9 cellular contexts compared by ENCODE assay signal in the genomic region with DNA sequence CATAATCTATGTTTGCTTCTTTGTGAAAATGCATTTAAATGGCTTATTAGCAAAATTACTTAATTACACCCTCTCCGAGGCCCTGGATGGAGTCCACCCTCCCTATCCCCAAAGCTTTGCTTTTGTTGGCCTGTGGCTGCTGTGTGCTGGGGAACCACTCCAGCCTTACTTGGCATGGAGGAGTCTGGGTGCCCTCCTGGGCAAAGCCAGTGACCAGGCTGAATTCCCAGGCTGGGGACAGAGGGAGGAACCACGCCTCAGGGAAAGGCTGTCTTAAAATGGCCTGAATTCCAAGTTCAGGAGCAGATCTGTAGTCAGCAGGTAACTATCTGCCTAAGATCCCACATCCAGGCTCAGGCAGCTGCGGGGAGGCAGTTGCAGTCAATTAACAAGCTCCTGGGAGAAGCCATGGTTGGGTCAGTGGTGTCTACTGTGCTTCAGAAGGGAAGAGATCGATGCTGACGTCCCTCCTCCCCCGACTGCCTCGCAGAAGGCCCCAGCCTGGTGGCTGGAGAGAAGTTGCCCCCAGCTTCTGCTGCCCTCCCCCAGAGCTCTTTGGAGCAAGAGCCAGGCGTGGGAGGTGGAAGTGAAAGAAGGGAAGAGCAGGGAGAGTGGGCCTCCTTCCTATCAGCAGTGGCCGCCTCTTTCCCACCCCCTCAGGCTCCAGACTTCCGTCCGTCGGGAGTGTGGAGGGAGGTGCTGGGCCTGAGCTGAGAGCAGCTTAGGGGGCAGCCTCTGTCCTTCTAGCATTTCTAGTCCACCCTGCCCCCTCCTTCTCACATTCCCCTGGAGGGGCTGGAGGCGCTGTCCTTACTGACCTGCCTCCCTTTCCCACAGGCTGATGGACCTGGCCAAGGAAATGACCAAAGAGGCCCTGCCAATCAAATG. TPM values are rescaled to one million over a fixed set of nuclear protein-coding genes. Genes with fewer than 3 reads are reported as not detected.
DNase-seq lines count a peak whose midpoint lies in the region; ATAC-seq and TF ChIP-seq lines count a peak whose summit lies in the region.
"Had no signal": no experiment of that assay in that cellular context is flagged by ENCODE, and none has a peak within 500 bp of the region (broad histone marks: within the 10 kb centered on the region; RNA-seq: fewer than 3 reads in every experiment).

No MANE protein-coding gene starts in this region.

- TF ChIP-seq POLR2A in thyroid gland (IDR thresholded peaks at IDR 0.05): no peak

- TF ChIP-seq CTCF in lung (IDR thresholded peaks at IDR 0.05; ENCODE audit: control extremely low read depth, extremely low read depth) (no peak), thyroid gland (IDR thresholded peaks at IDR 0.05) (no peak), PC-3 (conservative IDR thresholded peaks at IDR 0.05; ENCODE audit: low read depth, low read length) (no peak)

- H3K4me3 ChIP-seq in ectodermal cell (ENCODE audit: insufficient read depth, low read depth, low read length): no peak overlapping the region
- no peak overlapping the region for H3K4me3 ChIP-seq in lung
- no peak overlapping the region for H3K4me3 ChIP-seq in thyroid gland (replicated peaks in 1 of 3)
- H3K4me3 ChIP-seq in PC-3 (ENCODE audit: low read length): no peak overlapping the region

- H3K9me3 ChIP-seq in ectodermal cell (ENCODE audit: control insufficient read depth, low read length): no peaks in the 10 kb centered on the region
- no peaks in the 10 kb centered on the region for H3K9me3 ChIP-seq in lung (ENCODE audit: control insufficient read depth in 2 of 2, insufficient read depth in 1 of 2, low read length in 1 of 2)
- H3K9me3 ChIP-seq in thyroid gland: no peaks in the 10 kb centered on the region
- H3K9me3 ChIP-seq in PC-3 (ENCODE audit: low read length): no peaks in the 10 kb centered on the region

- no peaks in the 10 kb centered on the region for H3F3A ChIP-seq in PC-3 (ENCODE audit: low read length, unreplicated experiment)

- H3K27me3 ChIP-seq in ectodermal cell (ENCODE audit: control insufficient read depth, insufficient read depth, low read length, poor library complexity, severe bottlenecking): no peaks in the 10 kb centered on the region
- no peaks in the 10 kb centered on the region for H3K27me3 ChIP-seq in lung (ENCODE audit: control insufficient read depth, insufficient read depth)
- H3K27me3 ChIP-seq in thyroid gland: no peaks in the 10 kb centered on the region
- H3K27me3 ChIP-seq in PC-3 (ENCODE audit: low read length): peaks cover 5% of the 10 kb centered on the region; the same call in 1 of the 2 replicates

- H3K27ac ChIP-seq in ectodermal cell (ENCODE audit: insufficient read depth, low read depth, low read length, poor library complexity, severe bottlenecking): peak overlapping the region; percentile 36
- H3K27ac ChIP-seq in lung (ENCODE audit: low read depth in 1 of 2, low read length in 1 of 2): peak overlapping the region; percentile 55 to 89
- H3K27ac ChIP-seq in thyroid gland: peak overlapping the region; percentile 4 to 67 (median 66)
- H3K27ac ChIP-seq in PC-3 (ENCODE audit: low read length): no peak overlapping the region

- intact Hi-C loops in thyroid gland (cut with DNase I): no loop called here
- intact Hi-C loops in PC-3 (cut with micrococcal nuclease): no loop called here

- CTCF ChIA-PET in PC-3 (lab: Charles Lee): no interaction called here

- no peak overlapping the region for H3K4me2 ChIP-seq in PC-3 (ENCODE audit: low read length)

- H2AFZ ChIP-seq in PC-3 (ENCODE audit: low read length): no peak overlapping the region

- no peaks in the 10 kb centered on the region for H3K9me2 ChIP-seq in PC-3 (replicated peaks; ENCODE audit: low read length)

- H4K20me1 ChIP-seq in PC-3 (ENCODE audit: low read length): no peaks in the 10 kb centered on the region

- H3K36me3 ChIP-seq in ectodermal cell (ENCODE audit: control insufficient read depth, insufficient read depth, low read length): no peaks in the 10 kb centered on the region
- H3K36me3 ChIP-seq in lung (ENCODE audit: control insufficient read depth in 2 of 2, insufficient read depth in 2 of 2, low read length in 2 of 2): peaks cover 0 to 5% of the 10 kb centered on the region in 2 donors
- H3K36me3 ChIP-seq in thyroid gland: no peaks in the 10 kb centered on the region
- H3K36me3 ChIP-seq in PC-3 (ENCODE audit: low read depth, low read length): no peaks in the 10 kb centered on the region

- peaks cover 23% of the 10 kb centered on the region for H3K4me1 ChIP-seq in ectodermal cell (ENCODE audit: control insufficient read depth, insufficient read depth, low read length)
- peaks cover 3 to 26% of the 10 kb centered on the region in 2 donors for H3K4me1 ChIP-seq in lung (ENCODE audit: control insufficient read depth in 2 of 2, insufficient read depth in 2 of 2, low read length in 2 of 2)
- peaks cover 0 to 37% of the 10 kb centered on the region in 2 donors for H3K4me1 ChIP-seq in thyroid gland
- H3K4me1 ChIP-seq in PC-3 (ENCODE audit: insufficient read depth, low read length): peaks cover 11% of the 10 kb centered on the region

- 56 to 61% methylated on average over 13 of the region's 13 CpGs for WGBS in ectodermal cell, 2 experiments
- 38 to 40% methylated on average over 13 of the region's 13 CpGs for WGBS in lung, 2 donors
- WGBS in thyroid gland, 2 donors: 46 to 51% methylated on average over 13 of the region's 13 CpGs

- no peak overlapping the region for H3K9ac ChIP-seq in PC-3 (ENCODE audit: low read length)

- no TSS peak for BruUV-seq in PC-3 (replicated peaks; lab: Mats Ljungman, UMichigan)

- H3K79me2 ChIP-seq in PC-3 (ENCODE audit: low read length): no peaks in the 10 kb centered on the region

- DNase-seq in OCI-M2 (lab: John Stamatoyannopoulos, UW; ENCODE audit: unreplicated experiment): peak; percentile 85
- peak; percentile 61 for DNase-seq in lung (ENCODE audit: low spot score)
- DNase-seq in thyroid gland: no peak
- DNase-seq in NCI-H2196 (lab: John Stamatoyannopoulos, UW; ENCODE audit: unreplicated experiment): no peak
- DNase-seq in DMS53 (lab: John Stamatoyannopoulos, UW): no peak
- no peak for DNase-seq in PC-3

- ATAC-seq in lung (ENCODE audit: insufficient read depth, low FRiP score) (no peak), GM18502 (IDR thresholded peaks at IDR 0.05; ENCODE audit: poor library complexity, unreplicated experiment) (no peak), PC-3 (no peak)

- POLR2A ChIA-PET in PC-3 (lab: Charles Lee; ENCODE audit: unreplicated experiment): no interaction called here

RNA-seq across cellular contexts. Expression of a gene that starts 11.3 kb away (rescaled TPM):
- 26.7 TPM for polyA plus RNA-seq in ectodermal cell (2013, experiment 1 of 4)
- polyA plus RNA-seq in ectodermal cell (2013, experiment 2 of 4): 26.0 TPM
- polyA plus RNA-seq in ectodermal cell (2013, experiment 3 of 4): 23.1 TPM
- 21.6 TPM for polyA plus RNA-seq in ectodermal cell (2013, experiment 4 of 4)
- total RNA-seq in lung (10 to 100 TPM; 22.9 to 25.4 TPM), thyroid gland (1 to 10 TPM; 2.3 to 5.0 (median 3.1) TPM), PC-3 (2014; rRNA removed) (1.3 and 1.8 TPM in 2 replicates)
- polyA plus RNA-seq in lung: 10 to 100 TPM; 10.5 to 13.1 TPM

RNA-seq across cellular contexts. Expression of a gene that starts 40.1 kb away (rescaled TPM):
- polyA plus RNA-seq in ectodermal cell (2013, experiment 1 of 4): 26.6 TPM
- 28.0 TPM for polyA plus RNA-seq in ectodermal cell (2013, experiment 2 of 4)
- polyA plus RNA-seq in ectodermal cell (2013, experiment 3 of 4): 26.9 TPM
- 26.6 TPM for polyA plus RNA-seq in ectodermal cell (2013, experiment 4 of 4)
- 10 to 100 TPM; 19.5 to 20.4 TPM for total RNA-seq in lung
- 10 to 100 TPM; 10.4 to 10.5 TPM for polyA plus RNA-seq in lung
- 10 to 100 TPM; 14.5 to 26.0 (median 18.4) TPM for total RNA-seq in thyroid gland
- 9.2 and 12.4 TPM in 2 replicates for total RNA-seq in PC-3 (2014; rRNA removed)

RNA-seq across cellular contexts. Expression of a gene that starts 53.7 kb away (rescaled TPM):
- polyA plus RNA-seq in ectodermal cell (2013, experiment 1 of 4): not detected
- polyA plus RNA-seq in ectodermal cell (2013, experiment 2 of 4): not detected
- polyA plus RNA-seq in ectodermal cell (2013, experiment 3 of 4): not detected
- polyA plus RNA-seq in ectodermal cell (2013, experiment 4 of 4): not detected
- total RNA-seq in lung (not detected), thyroid gland (not detected), PC-3 (2014; rRNA removed) (not detected in 2 replicates)
- not detected for polyA plus RNA-seq in lung
- total RNA-seq: LHCN-M2 had no signal

Comparison
In these comparisons a context has a peak if more than half of its experiments do, and no peak if none do; other contexts are left out.
1. DNase-seq: peak in OCI-M2 (single experiment) and lung (single experiment); none in thyroid gland (0 of 2), NCI-H2196 (single experiment), DMS53 (single experiment) and PC-3 (single experiment).